ENCODE assay signal across 1 cellular context in genomic region chr5:173045481-173045880, GRCh38.
TF ChIP-seq lines count a peak whose summit lies in the region.

No MANE protein-coding gene starts in this region.

TF ChIP-seq in HepG2, 621 proteins besides CTCF, POLR2A, EP300 and RAD21 (continued from another document and continues in another):
- TF ChIP-seq, protein P1, sequence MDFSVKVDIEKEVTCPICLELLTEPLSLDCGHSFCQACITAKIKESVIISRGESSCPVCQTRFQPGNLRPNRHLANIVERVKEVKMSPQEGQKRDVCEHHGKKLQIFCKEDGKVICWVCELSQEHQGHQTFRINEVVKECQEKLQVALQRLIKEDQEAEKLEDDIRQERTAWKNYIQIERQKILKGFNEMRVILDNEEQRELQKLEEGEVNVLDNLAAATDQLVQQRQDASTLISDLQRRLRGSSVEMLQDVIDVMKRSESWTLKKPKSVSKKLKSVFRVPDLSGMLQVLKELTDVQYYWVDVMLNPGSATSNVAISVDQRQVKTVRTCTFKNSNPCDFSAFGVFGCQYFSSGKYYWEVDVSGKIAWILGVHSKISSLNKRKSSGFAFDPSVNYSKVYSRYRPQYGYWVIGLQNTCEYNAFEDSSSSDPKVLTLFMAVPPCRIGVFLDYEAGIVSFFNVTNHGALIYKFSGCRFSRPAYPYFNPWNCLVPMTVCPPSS (IDR thresholded peaks at IDR 0.05) = no peak
- peak; percentile 37 for TF ChIP-seq SALL1 (CRISPR knock-in tag; IDR thresholded peaks at IDR 0.05)
- TF ChIP-seq HNRNPLL (IDR thresholded peaks at IDR 0.05; ENCODE audit: low read depth, low read length, poor library complexity, severe bottlenecking) = peak; percentile 47
- TF ChIP-seq ZNF24 (IDR thresholded peaks at IDR 0.05) = no peak
- TF ChIP-seq MED1 (CRISPR knock-in tag; IDR thresholded peaks at IDR 0.05) = peak; percentile 33; the same call in 1 of the 2 replicates
- TF ChIP-seq ZMAT3 (CRISPR knock-in tag; conservative IDR thresholded peaks at IDR 0.05) = 0 out of 2 replicates have a peak, but pooled peaks have one; percentile 39
- TF ChIP-seq SP5 (CRISPR knock-in tag; IDR thresholded peaks at IDR 0.05; ENCODE audit: borderline replicate concordance, low read depth) = peak; percentile 95
- no peak for TF ChIP-seq SOX13 (IDR thresholded peaks at IDR 0.05)
- peak in 1 of 2 experiments; percentile 33; a peak in 1 of 4 replicates for TF ChIP-seq SOX13 (CRISPR knock-in tag; conservative IDR thresholded peaks at IDR 0.05 in 1 of 2, IDR thresholded peaks at IDR 0.05 in 1 of 2)
- peak; percentile 32; the same call in 1 of the 2 replicates for TF ChIP-seq ZFP91 (CRISPR knock-in tag; IDR thresholded peaks at IDR 0.05; ENCODE audit: borderline replicate concordance)
- TF ChIP-seq ZNF383 (CRISPR knock-in tag; IDR thresholded peaks at IDR 0.05; ENCODE audit: borderline replicate concordance) = no peak
- TF ChIP-seq HOXA3 (CRISPR knock-in tag; IDR thresholded peaks at IDR 0.05) = no peak
- TF ChIP-seq IRF1 (CRISPR knock-in tag; IDR thresholded peaks at IDR 0.05; ENCODE audit: low read depth) = no peak
- TF ChIP-seq, protein P2, sequence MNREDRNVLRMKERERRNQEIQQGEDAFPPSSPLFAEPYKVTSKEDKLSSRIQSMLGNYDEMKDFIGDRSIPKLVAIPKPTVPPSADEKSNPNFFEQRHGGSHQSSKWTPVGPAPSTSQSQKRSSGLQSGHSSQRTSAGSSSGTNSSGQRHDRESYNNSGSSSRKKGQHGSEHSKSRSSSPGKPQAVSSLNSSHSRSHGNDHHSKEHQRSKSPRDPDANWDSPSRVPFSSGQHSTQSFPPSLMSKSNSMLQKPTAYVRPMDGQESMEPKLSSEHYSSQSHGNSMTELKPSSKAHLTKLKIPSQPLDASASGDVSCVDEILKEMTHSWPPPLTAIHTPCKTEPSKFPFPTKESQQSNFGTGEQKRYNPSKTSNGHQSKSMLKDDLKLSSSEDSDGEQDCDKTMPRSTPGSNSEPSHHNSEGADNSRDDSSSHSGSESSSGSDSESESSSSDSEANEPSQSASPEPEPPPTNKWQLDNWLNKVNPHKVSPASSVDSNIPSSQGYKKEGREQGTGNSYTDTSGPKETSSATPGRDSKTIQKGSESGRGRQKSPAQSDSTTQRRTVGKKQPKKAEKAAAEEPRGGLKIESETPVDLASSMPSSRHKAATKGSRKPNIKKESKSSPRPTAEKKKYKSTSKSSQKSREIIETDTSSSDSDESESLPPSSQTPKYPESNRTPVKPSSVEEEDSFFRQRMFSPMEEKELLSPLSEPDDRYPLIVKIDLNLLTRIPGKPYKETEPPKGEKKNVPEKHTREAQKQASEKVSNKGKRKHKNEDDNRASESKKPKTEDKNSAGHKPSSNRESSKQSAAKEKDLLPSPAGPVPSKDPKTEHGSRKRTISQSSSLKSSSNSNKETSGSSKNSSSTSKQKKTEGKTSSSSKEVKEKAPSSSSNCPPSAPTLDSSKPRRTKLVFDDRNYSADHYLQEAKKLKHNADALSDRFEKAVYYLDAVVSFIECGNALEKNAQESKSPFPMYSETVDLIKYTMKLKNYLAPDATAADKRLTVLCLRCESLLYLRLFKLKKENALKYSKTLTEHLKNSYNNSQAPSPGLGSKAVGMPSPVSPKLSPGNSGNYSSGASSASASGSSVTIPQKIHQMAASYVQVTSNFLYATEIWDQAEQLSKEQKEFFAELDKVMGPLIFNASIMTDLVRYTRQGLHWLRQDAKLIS (CRISPR knock-in tag; IDR thresholded peaks at IDR 0.05) = no peak
- TF ChIP-seq HNF4A (CRISPR knock-in tag; IDR thresholded peaks at IDR 0.05) = 0 out of 2 replicates have a peak, but pooled peaks have one; percentile 21
- TF ChIP-seq TBX2 (CRISPR knock-in tag; IDR thresholded peaks at IDR 0.05; ENCODE audit: borderline replicate concordance) = peak; percentile 39; the same call in 1 of the 2 replicates
- no peak for TF ChIP-seq SIN3B (IDR thresholded peaks at IDR 0.05; ENCODE audit: low read length)
- no peak for TF ChIP-seq ZNF766 (CRISPR knock-in tag; IDR thresholded peaks at IDR 0.05; ENCODE audit: borderline replicate concordance)
- TF ChIP-seq FOXC1 (CRISPR knock-in tag; IDR thresholded peaks at IDR 0.05; ENCODE audit: borderline replicate concordance) = no peak
- TF ChIP-seq SIX4 (CRISPR knock-in tag; IDR thresholded peaks at IDR 0.05) = no peak
- 0 out of 2 replicates have a peak, but pooled peaks have one; percentile 20 for TF ChIP-seq PRDM10 (CRISPR knock-in tag; IDR thresholded peaks at IDR 0.05; ENCODE audit: low read depth)
- TF ChIP-seq, protein P3, sequence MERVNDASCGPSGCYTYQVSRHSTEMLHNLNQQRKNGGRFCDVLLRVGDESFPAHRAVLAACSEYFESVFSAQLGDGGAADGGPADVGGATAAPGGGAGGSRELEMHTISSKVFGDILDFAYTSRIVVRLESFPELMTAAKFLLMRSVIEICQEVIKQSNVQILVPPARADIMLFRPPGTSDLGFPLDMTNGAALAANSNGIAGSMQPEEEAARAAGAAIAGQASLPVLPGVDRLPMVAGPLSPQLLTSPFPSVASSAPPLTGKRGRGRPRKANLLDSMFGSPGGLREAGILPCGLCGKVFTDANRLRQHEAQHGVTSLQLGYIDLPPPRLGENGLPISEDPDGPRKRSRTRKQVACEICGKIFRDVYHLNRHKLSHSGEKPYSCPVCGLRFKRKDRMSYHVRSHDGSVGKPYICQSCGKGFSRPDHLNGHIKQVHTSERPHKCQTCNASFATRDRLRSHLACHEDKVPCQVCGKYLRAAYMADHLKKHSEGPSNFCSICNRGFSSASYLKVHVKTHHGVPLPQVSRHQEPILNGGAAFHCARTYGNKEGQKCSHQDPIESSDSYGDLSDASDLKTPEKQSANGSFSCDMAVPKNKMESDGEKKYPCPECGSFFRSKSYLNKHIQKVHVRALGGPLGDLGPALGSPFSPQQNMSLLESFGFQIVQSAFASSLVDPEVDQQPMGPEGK (CRISPR knock-in tag; IDR thresholded peaks at IDR 0.05) = 0 out of 2 replicates have a peak, but pooled peaks have one; percentile 21
- peak; percentile 64 for TF ChIP-seq TEAD3 (CRISPR knock-in tag; optimal IDR thresholded peaks at IDR 0.05; ENCODE audit: borderline replicate concordance)
- TF ChIP-seq THAP11 (CRISPR knock-in tag; IDR thresholded peaks at IDR 0.05) = 0 out of 2 replicates have a peak, but pooled peaks have one; percentile 23
- 0 out of 2 replicates have a peak, but pooled peaks have one; percentile 34 for TF ChIP-seq NCOA2 (CRISPR knock-in tag; IDR thresholded peaks at IDR 0.05)
- no peak for TF ChIP-seq ZNF281 (CRISPR knock-in tag; IDR thresholded peaks at IDR 0.05; ENCODE audit: borderline replicate concordance)
- no peak for TF ChIP-seq FOXA1 (IDR thresholded peaks at IDR 0.05)
- peak; percentile 60 for TF ChIP-seq FOXA1 (CRISPR knock-in tag; IDR thresholded peaks at IDR 0.05)
- peak; percentile 32; the same call in 1 of the 2 replicates for TF ChIP-seq FOSL2 (CRISPR knock-in tag; IDR thresholded peaks at IDR 0.05)
- TF ChIP-seq MTA1 (CRISPR knock-in tag; IDR thresholded peaks at IDR 0.05; ENCODE audit: borderline replicate concordance) = 0 out of 2 replicates have a peak, but pooled peaks have one; percentile 41
- no peak for TF ChIP-seq NFYC (CRISPR knock-in tag; IDR thresholded peaks at IDR 0.05)
- no peak for TF ChIP-seq SOX6 (IDR thresholded peaks at IDR 0.05)
- TF ChIP-seq SOX6 (CRISPR knock-in tag; IDR thresholded peaks at IDR 0.05) = peak; percentile 64
- TF ChIP-seq MEIS1 (CRISPR knock-in tag; IDR thresholded peaks at IDR 0.05; ENCODE audit: borderline replicate concordance) = 0 out of 2 replicates have a peak, but pooled peaks have one; percentile 25
- TF ChIP-seq ZBTB37 (CRISPR knock-in tag; IDR thresholded peaks at IDR 0.05) = peak; percentile 76; the same call in 1 of the 2 replicates
- TF ChIP-seq ZFP1 (CRISPR knock-in tag; IDR thresholded peaks at IDR 0.05) = no peak
- no peak for TF ChIP-seq CREB1 (IDR thresholded peaks at IDR 0.05)
- no peak for TF ChIP-seq CREB1 (CRISPR knock-in tag; IDR thresholded peaks at IDR 0.05)
- no peak for TF ChIP-seq ZNF205 (CRISPR knock-in tag; IDR thresholded peaks at IDR 0.05)
- peak; percentile 46; the same call in 1 of the 2 replicates for TF ChIP-seq SAP130 (CRISPR knock-in tag; IDR thresholded peaks at IDR 0.05; ENCODE audit: low read depth)
- TF ChIP-seq FOXP1 (IDR thresholded peaks at IDR 0.05) = no peak
- TF ChIP-seq FOXP1 (CRISPR knock-in tag; IDR thresholded peaks at IDR 0.05) = peak; percentile 65
